ENCODE assay signal across 14 cellular contexts in the genomic region with DNA sequence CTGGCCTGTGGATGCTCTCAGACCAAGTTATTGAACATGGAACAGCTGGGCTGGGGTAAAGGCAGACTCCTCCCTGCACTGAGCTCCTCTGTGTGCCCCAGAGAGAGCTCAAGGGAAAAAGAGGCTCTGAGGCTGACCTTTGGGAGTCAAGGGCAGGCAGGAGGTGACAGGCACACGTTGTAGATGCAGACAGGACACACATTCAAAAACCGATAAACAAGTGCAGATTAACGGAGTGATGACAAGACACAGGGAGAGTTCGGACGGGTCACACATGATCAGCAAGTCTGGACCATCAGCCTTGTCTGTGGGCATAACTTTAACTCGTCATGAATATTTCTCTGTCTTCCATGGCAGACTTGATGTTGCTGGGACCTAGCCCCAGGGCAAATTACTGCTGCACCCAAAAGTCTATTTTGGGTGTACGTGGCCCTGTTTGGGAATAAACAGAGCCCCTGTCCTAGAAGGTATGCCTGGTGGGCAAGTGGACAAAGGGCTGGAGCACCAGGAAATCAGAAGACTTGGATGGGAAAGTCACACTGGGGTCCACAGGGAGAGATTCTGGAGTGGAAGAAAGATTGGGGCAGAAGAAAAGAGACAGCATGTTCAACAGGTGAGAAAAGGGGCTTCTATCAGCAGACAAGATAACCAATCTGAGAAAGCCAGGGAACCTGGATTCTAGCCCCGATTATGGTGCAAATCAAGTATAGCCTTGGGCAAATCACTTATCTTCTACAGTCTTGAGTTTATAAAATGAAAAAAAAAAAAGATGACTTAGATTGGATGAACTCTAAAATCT.
"Had no signal": no experiment of that assay in that cellular context is flagged by ENCODE, and none has a peak within 500 bp of the region (broad histone marks: within the 10 kb centered on the region; RNA-seq: fewer than 3 reads in every experiment).

No MANE protein-coding gene starts in this region.

- H3K36me3 ChIP-seq: ascending aorta, Peyer's patch had no signal

- H3K27ac ChIP-seq: ascending aorta, Peyer's patch, RWPE1 had no signal

- H3K9me3 ChIP-seq: ascending aorta, Peyer's patch had no signal

- H3K4me3 ChIP-seq: ascending aorta, Peyer's patch had no signal

- DNase-seq: activated CD4-positive, alpha-beta T cell treated with anti-CD3 and anti-CD28 coated beads, Interleukin-2, amount 10 ng/mL, durations not matched to agents 24 days and 14 days; activated CD4-positive, alpha-beta T cell treated with anti-CD3 and anti-CD28 coated beads, Interleukin-2, amount 50 U/mL, for 48 hours; activated CD4-positive, CD25-positive, alpha-beta regulatory T cell treated with anti-CD3 and anti-CD28 coated beads, Interleukin-2, amount 50 U/mL, for 72 hours; activated CD8-positive, alpha-beta memory T cell treated with anti-CD3 and anti-CD28 coated beads, Interleukin-2, amount 10 ng/mL, durations not matched to agents 7 days and 5 days; activated effector memory CD4-positive, alpha-beta T cell treated with Interleukin-2 at 50 U/mL for 16 hours; activated naive CD4-positive, alpha-beta T cell; activated naive CD8-positive, alpha-beta T cell treated with anti-CD3 and anti-CD28 coated beads, Interleukin-2, amount 50 U/mL, for 24 hours; activated T-cell treated with anti-CD3 and anti-CD28 coated beads, Interleukin-2, amount 50 U/mL, for 24 hours; amniotic stem cell; MM.1S; NCI-H2081 treated with DMSO at 0.1 percent for 48 hours; Peyer's patch had no signal

- H3K27me3 ChIP-seq: ascending aorta, Peyer's patch had no signal

- ATAC-seq: activated CD8-positive, alpha-beta memory T cell treated with anti-CD3 and anti-CD28 coated beads, Interleukin-2, amount 10 ng/mL, durations not matched to agents 7 days and 5 days; activated naive CD8-positive, alpha-beta T cell treated with anti-CD3 and anti-CD28 coated beads, Interleukin-2, amount 50 U/mL, for 24 hours had no signal
